20 cellular contexts compared by ENCODE assay signal in the genomic region with DNA sequence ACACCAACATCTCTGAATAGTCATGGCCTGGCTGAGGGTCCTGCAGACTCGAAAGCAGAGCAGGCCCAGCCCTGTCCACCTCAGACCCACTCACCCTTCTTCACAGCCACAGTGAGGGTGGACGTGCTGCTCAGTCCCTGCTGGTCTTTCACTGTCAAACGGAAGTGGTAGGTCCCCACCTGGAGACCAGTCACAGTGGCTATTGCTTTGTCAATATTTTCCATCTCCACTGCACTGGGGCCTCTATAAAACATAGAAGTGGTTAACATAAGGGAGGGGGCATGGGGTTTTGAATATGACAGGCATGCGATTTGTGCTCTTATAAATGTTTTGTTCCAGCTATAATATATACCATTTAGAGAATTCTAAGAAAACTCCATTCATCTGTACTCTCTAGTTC.
"Had no signal": no experiment of that assay in that cellular context is flagged by ENCODE, and none has a peak within 500 bp of the region (broad histone marks: within the 10 kb centered on the region; RNA-seq: fewer than 3 reads in every experiment).

No MANE protein-coding gene starts in this region.

- H3K4me1 Mint-ChIP-seq: activated naive CD4-positive, alpha-beta T cell treated with anti-CD3 and anti-CD28 coated beads, Interleukin-2, amount 10 ng/mL, durations not matched to agents 7 days and 5 days; activated naive CD8-positive, alpha-beta T cell treated with anti-CD3 and anti-CD28 coated beads for 36 hours had no signal

- H3K27me3 ChIP-seq: brain microvascular endothelial cell, cardiac muscle cell, Peyer's patch had no signal

- H3K36me3 ChIP-seq: brain microvascular endothelial cell, cardiac muscle cell, Peyer's patch had no signal

- H3K4me3 Mint-ChIP-seq: activated CD8-positive, alpha-beta T cell treated with anti-CD3 and anti-CD28 coated beads for 36 hours; activated naive CD4-positive, alpha-beta T cell treated with anti-CD3 and anti-CD28 coated beads, Interleukin-2, amount 10 ng/mL, durations not matched to agents 7 days and 5 days; activated naive CD8-positive, alpha-beta T cell treated with anti-CD3 and anti-CD28 coated beads for 36 hours; activated T-cell treated with anti-CD3 and anti-CD28 coated beads, Interleukin-2, amount 50 U/mL, for 72 hours; T-helper 1 cell treated with Interleukin-12 subunit alpha and Interleukin-12 subunit beta and Interleukin-4 antibody, amounts not matched to agents 30 μg/mL and 1 μg/mL, for 36 hours had no signal

- H3K9me3 ChIP-seq: Peyer's patch had no signal

- H3K4me3 ChIP-seq: cardiac muscle cell, Peyer's patch had no signal

- DNase-seq: activated CD4-positive, alpha-beta T cell treated with anti-CD3 and anti-CD28 coated beads for 4 hours; activated CD8-positive, alpha-beta memory T cell treated with anti-CD3 and anti-CD28 coated beads, Interleukin-2, amount 50 U/mL, for 4 hours; activated CD8-positive, alpha-beta T cell treated with anti-CD3 and anti-CD28 coated beads for 36 hours; activated gamma-delta T cell treated with Interleukin-2 at 50 U/mL for 16 hours; activated naive CD4-positive, alpha-beta T cell treated with anti-CD3 and anti-CD28 coated beads, Interleukin-2, amount 10 ng/mL, durations not matched to agents 7 days and 5 days; activated naive CD8-positive, alpha-beta T cell treated with anti-CD3 and anti-CD28 coated beads for 36 hours; activated T-cell treated with anti-CD3 and anti-CD28 coated beads, Interleukin-2, amount 50 U/mL, for 72 hours; brain microvascular endothelial cell; Karpas-422; MM.1S; NCI-H1694; NCI-H510A treated with DMSO at 0.1 percent for 48 hours; NCI-H69; Peyer's patch; Right ventricle myocardium superior had no signal

- H3K27ac Mint-ChIP-seq: activated CD8-positive, alpha-beta T cell treated with anti-CD3 and anti-CD28 coated beads for 36 hours; activated naive CD4-positive, alpha-beta T cell treated with anti-CD3 and anti-CD28 coated beads, Interleukin-2, amount 10 ng/mL, durations not matched to agents 7 days and 5 days; activated naive CD8-positive, alpha-beta T cell treated with anti-CD3 and anti-CD28 coated beads for 36 hours; activated T-cell treated with anti-CD3 and anti-CD28 coated beads, Interleukin-2, amount 50 U/mL, for 72 hours; activated T-helper 2 cell treated with anti-CD3 and anti-CD28 coated beads, Interferon-gamma antibody, Interleukin-2, Interleukin-4, amounts not matched to agents 10 μg/mL and 5 μg/mL and 100 μg/mL, durations not matched to agents 14 hours and 24 hours and 36 hours; T-helper 1 cell treated with Interleukin-12 subunit alpha and Interleukin-12 subunit beta and Interleukin-4 antibody, amounts not matched to agents 30 μg/mL and 1 μg/mL, for 36 hours had no signal

- H3K4me1 ChIP-seq: Peyer's patch had no signal

- H3K27me3 Mint-ChIP-seq: activated CD8-positive, alpha-beta T cell treated with anti-CD3 and anti-CD28 coated beads for 36 hours; activated naive CD4-positive, alpha-beta T cell treated with anti-CD3 and anti-CD28 coated beads, Interleukin-2, amount 10 ng/mL, durations not matched to agents 7 days and 5 days had no signal

- H3K27ac ChIP-seq: brain microvascular endothelial cell, cardiac muscle cell, Peyer's patch, RWPE1 had no signal

- H3K36me3 Mint-ChIP-seq: activated naive CD4-positive, alpha-beta T cell treated with anti-CD3 and anti-CD28 coated beads, Interleukin-2, amount 10 ng/mL, durations not matched to agents 7 days and 5 days; activated naive CD8-positive, alpha-beta T cell treated with anti-CD3 and anti-CD28 coated beads for 36 hours had no signal

- ATAC-seq: activated CD4-positive, CD25-positive, alpha-beta regulatory T cell treated with anti-CD3 and anti-CD28 coated beads, Interleukin-2, amount 50 U/mL, for 24 hours; activated CD8-positive, alpha-beta T cell treated with anti-CD3 and anti-CD28 coated beads for 36 hours; activated T-cell treated with anti-CD3 and anti-CD28 coated beads, Interleukin-2, amount 50 U/mL, for 72 hours had no signal

- H3K9me3 Mint-ChIP-seq: activated CD8-positive, alpha-beta T cell treated with anti-CD3 and anti-CD28 coated beads for 36 hours; activated naive CD4-positive, alpha-beta T cell treated with anti-CD3 and anti-CD28 coated beads, Interleukin-2, amount 10 ng/mL, durations not matched to agents 7 days and 5 days; activated naive CD8-positive, alpha-beta T cell treated with anti-CD3 and anti-CD28 coated beads for 36 hours; activated T-cell treated with anti-CD3 and anti-CD28 coated beads, Interleukin-2, amount 50 U/mL, for 72 hours; activated T-helper 2 cell treated with anti-CD3 and anti-CD28 coated beads, Interferon-gamma antibody, Interleukin-2, Interleukin-4, amounts not matched to agents 10 μg/mL and 5 μg/mL and 100 μg/mL, durations not matched to agents 14 hours and 24 hours and 36 hours; T-helper 1 cell treated with Interleukin-12 subunit alpha and Interleukin-12 subunit beta and Interleukin-4 antibody, amounts not matched to agents 30 μg/mL and 1 μg/mL, for 36 hours had no signal
